20 cellular contexts compared by ENCODE assay signal in the genomic region with DNA sequence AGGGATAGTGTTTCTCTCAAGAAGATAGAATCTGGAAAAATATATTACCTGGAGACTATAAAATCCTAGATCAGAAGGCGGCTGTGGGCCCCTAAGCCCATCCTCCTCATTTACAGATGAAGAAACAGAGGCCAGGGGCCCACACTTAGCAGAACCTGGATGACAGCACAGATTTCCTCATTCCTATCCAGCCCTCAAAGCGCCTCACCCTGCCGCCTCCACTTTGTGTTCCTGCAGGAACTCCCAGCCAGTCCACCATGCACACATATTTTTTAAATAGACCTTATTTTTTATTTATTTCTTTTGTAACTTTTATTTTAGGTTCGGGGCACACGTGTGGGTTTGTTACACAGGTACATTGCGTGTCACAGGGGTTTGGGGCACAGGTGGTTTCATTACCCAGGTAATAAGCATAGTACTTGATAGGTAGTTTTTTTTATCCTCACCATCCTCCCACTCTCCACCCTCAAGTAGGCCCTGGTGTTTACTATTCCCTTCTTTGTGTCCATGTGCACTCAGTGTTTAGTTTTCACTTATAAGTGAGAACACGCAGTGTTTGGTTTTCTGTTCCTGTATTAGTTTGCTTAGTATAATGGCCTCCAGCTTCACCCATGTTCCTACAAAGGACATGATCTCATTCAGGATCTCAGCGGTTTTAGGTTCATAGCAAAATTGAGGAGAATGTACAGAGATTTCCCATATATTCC.
"Had no signal": no experiment of that assay in that cellular context is flagged by ENCODE, and none has a peak within 500 bp of the region (broad histone marks: within the 10 kb centered on the region; RNA-seq: fewer than 3 reads in every experiment).

No MANE protein-coding gene starts in this region.

- H3K9me3 ChIP-seq: esophagus squamous epithelium, neutrophil, right lobe of liver, tibial artery, upper lobe of left lung, vagina had no signal

- H3K27me3 ChIP-seq: neutrophil, right lobe of liver, tibial artery, upper lobe of left lung, vagina had no signal

- ATAC-seq: left cardiac atrium; left ventricle myocardium superior; psoas muscle; right lobe of liver; stimulated activated naive CD8-positive, alpha-beta T cell treated with anti-CD3 and anti-CD28 coated beads, Interleukin-15, Interleukin-2, amounts not matched to agents 100 U/mL and 50 U/mL, for 24 hours had no signal

- H3K4me3 ChIP-seq: esophagus squamous epithelium, psoas muscle, right lobe of liver, tibial artery, upper lobe of left lung, vagina had no signal

- DNase-seq: effector memory CD4-positive, alpha-beta T cell; esophagus squamous epithelium; foreskin fibroblast; kidney; left cardiac atrium; left ventricle myocardium superior; mesendoderm; naive B cell; nephron progenitor cell; psoas muscle; retina; right lobe of liver; stimulated activated CD4-positive, alpha-beta T cell treated with anti-CD3 and anti-CD28 coated beads, Interleukin-4, amount 100 ng/mL, for 1 hour; stimulated activated CD8-positive, alpha-beta memory T cell treated with anti-CD3 and anti-CD28 coated beads, Interleukin-4, amount 100 ng/mL, for 48 hours; stimulated activated naive CD8-positive, alpha-beta T cell treated with anti-CD3 and anti-CD28 coated beads, Interleukin-15, Interleukin-2, amounts not matched to agents 100 U/mL and 50 U/mL, for 24 hours; tibial artery; upper lobe of left lung had no signal

- H3K27ac ChIP-seq: epithelial cell of prostate, esophagus squamous epithelium, neutrophil, psoas muscle, right lobe of liver, tibial artery, upper lobe of left lung, vagina had no signal

- H3K4me1 ChIP-seq: esophagus squamous epithelium, psoas muscle, right lobe of liver, tibial artery, upper lobe of left lung, vagina had no signal

- H3K36me3 ChIP-seq: esophagus squamous epithelium, neutrophil, right lobe of liver, tibial artery, upper lobe of left lung, vagina had no signal
